In the genomic region with DNA sequence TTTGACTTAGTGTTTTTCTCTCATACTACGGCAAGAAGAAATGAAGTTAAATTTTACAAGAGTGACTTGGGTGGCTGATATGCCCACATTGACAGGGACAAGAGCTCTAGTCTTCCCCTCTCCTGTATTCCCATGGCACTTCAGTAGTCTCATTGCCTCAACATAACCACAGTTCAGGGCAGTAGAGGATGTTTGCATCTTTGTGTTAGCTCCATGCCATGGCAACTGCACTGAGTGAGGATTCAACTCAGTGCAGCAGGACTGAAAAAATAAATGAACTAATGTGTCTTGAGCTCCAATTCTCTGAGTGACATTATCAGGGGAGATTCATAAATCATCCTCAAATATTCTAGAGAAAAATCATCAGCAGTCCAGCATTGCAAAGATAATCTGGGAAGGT, we compare ENCODE assay signal across 14 cellular contexts.
"Had no signal": no experiment of that assay in that cellular context is flagged by ENCODE, and none has a peak within 500 bp of the region (broad histone marks: within the 10 kb centered on the region; RNA-seq: fewer than 3 reads in every experiment).

No MANE protein-coding gene starts in this region.

- ATAC-seq: activated CD4-positive, alpha-beta T cell treated with anti-CD3 and anti-CD28 coated beads for 36 hours; activated CD8-positive, alpha-beta T cell treated with anti-CD3 and anti-CD28 coated beads for 36 hours; activated T-cell treated with anti-CD3 and anti-CD28 coated beads, Interleukin-2, amount 50 U/mL, for 4 hours; stimulated activated effector memory CD8-positive, alpha-beta T cell treated with anti-CD3 and anti-CD28 coated beads, Interleukin-12 subunit alpha, Interleukin-12 subunit beta, amount 100 ng/mL, for 72 hours had no signal

- H3K4me3 ChIP-seq: cardiac muscle cell, left ventricle myocardium inferior, ovary, thoracic aorta had no signal

- H3K27me3 Mint-ChIP-seq: activated CD4-positive, alpha-beta T cell treated with anti-CD3 and anti-CD28 coated beads for 36 hours; activated CD8-positive, alpha-beta T cell treated with anti-CD3 and anti-CD28 coated beads for 36 hours had no signal

- H3K36me3 ChIP-seq: cardiac muscle cell, left ventricle myocardium inferior, ovary, thoracic aorta had no signal

- H3K27ac Mint-ChIP-seq: activated CD4-positive, alpha-beta T cell treated with anti-CD3 and anti-CD28 coated beads for 36 hours; activated CD8-positive, alpha-beta T cell treated with anti-CD3 and anti-CD28 coated beads for 36 hours; stimulated activated effector memory CD8-positive, alpha-beta T cell treated with anti-CD3 and anti-CD28 coated beads, Interleukin-12 subunit alpha, Interleukin-12 subunit beta, amount 100 ng/mL, for 72 hours had no signal

- H3K27ac ChIP-seq: cardiac muscle cell, left ventricle myocardium inferior, ovary, thoracic aorta had no signal

- H3K9me3 ChIP-seq: ovary, thoracic aorta had no signal

- H3K4me3 Mint-ChIP-seq: activated CD4-positive, alpha-beta T cell treated with anti-CD3 and anti-CD28 coated beads for 36 hours; activated CD8-positive, alpha-beta T cell treated with anti-CD3 and anti-CD28 coated beads for 36 hours; activated T-cell treated with anti-CD3 and anti-CD28 coated beads, Interleukin-2, amount 50 U/mL, for 4 hours; neural crest cell; stimulated activated effector memory CD8-positive, alpha-beta T cell treated with anti-CD3 and anti-CD28 coated beads, Interleukin-12 subunit alpha, Interleukin-12 subunit beta, amount 100 ng/mL, for 72 hours had no signal

- DNase-seq: activated CD4-positive, alpha-beta T cell treated with anti-CD3 and anti-CD28 coated beads for 36 hours; activated CD8-positive, alpha-beta T cell treated with anti-CD3 and anti-CD28 coated beads for 36 hours; activated effector memory CD4-positive, alpha-beta T cell treated with Interleukin-2 at 50 U/mL for 16 hours; activated naive CD4-positive, alpha-beta T cell treated with anti-CD3 and anti-CD28 coated beads, Interleukin-2, amount 50 U/mL, for 16 hours; activated T-cell treated with anti-CD3 and anti-CD28 coated beads, Interleukin-2, amount 50 U/mL, for 4 hours; islet precursor cell; left ventricle myocardium inferior; ovary; retina; T-helper 2 cell had no signal

- H3K27me3 ChIP-seq: cardiac muscle cell, ovary had no signal

- H3K9me3 Mint-ChIP-seq: activated T-cell treated with anti-CD3 and anti-CD28 coated beads, Interleukin-2, amount 50 U/mL, for 4 hours; neural crest cell; stimulated activated effector memory CD8-positive, alpha-beta T cell treated with anti-CD3 and anti-CD28 coated beads, Interleukin-12 subunit alpha, Interleukin-12 subunit beta, amount 100 ng/mL, for 72 hours had no signal
